ENCODE assay signal across 24 cellular contexts in the genomic region with DNA sequence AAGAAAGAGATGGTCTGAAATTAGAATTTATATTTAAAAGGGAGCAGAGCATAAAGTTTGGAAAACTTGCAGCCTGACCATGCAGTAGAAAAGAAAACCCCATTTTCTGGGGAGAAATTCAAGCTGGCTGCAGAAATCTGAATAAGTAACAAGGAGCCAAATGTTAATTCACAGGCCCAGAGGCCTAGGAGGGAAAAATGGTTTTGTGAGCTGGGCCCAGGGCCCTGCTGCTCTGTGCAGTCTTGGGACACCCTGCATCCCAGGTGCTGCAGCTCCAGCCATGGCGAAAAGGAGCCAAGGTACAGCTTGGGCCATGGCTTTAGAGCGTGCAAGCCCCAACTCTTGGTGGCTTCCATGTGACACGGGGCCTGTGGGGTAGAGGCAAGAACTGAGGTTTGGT. TPM values are rescaled to one million over a fixed set of nuclear protein-coding genes. Genes with fewer than 3 reads are reported as not detected.
DNase-seq lines count a peak whose midpoint lies in the region; ATAC-seq, FAIRE-seq and TF ChIP-seq lines count a peak whose summit lies in the region.
"Had no signal": no experiment of that assay in that cellular context is flagged by ENCODE, and none has a peak within 500 bp of the region (broad histone marks: within the 10 kb centered on the region; RNA-seq: fewer than 3 reads in every experiment).

No MANE protein-coding gene starts in this region.

- H3K9me3 Mint-ChIP-seq in endothelial cell (ENCODE audit: unreplicated experiment), result peaks cover 15% of the 10 kb centered on the region
- H3K9me3 Mint-ChIP-seq in activated CD8-positive, alpha-beta T cell treated with anti-CD3 and anti-CD28 coated beads, Interleukin-2, amount 10 ng/mL, durations not matched to agents 7 days and 5 days (ENCODE audit: insufficient read depth), result peaks cover 12% of the 10 kb centered on the region
- H3K9me3 Mint-ChIP-seq: CD8-positive, alpha-beta memory T cell had no signal

- TF ChIP-seq CTCF in A549 (IDR thresholded peaks at IDR 0.05), result no peak
- TF ChIP-seq CTCF in HEK293 (tag by site-specific recombination; IDR thresholded peaks at IDR 0.05), result no peak
- TF ChIP-seq CTCF in endothelial cell (IDR thresholded peaks at IDR 0.05; ENCODE audit: unreplicated experiment), result no peak

- H3K4me1 ChIP-seq in A549, result peaks cover 8% of the 10 kb centered on the region; the same call in 1 of the 3 replicates
- H3K4me1 ChIP-seq in HEK293 (ENCODE audit: control insufficient read depth, insufficient read depth, low read length), result no peaks in the 10 kb centered on the region
- H3K4me1 ChIP-seq: BE2C, BLaER1 had no signal

- POLR2A ChIA-PET in A549 (lab: Yijun Ruan, JAX), result no interaction called here
- POLR2A ChIA-PET in HEK293 (lab: Yijun Ruan, JAX), result interaction anchor here (0.6 kb wide), 1 partner anchor 13 kb away, joined by 3 read pairs; no protein-coding TSS in a partner anchor
- POLR2A ChIA-PET in activated CD8-positive, alpha-beta T cell treated with anti-CD3 and anti-CD28 coated beads, Interleukin-2, amount 10 ng/mL, durations not matched to agents 7 days and 5 days (lab: Charles Lee), result no interaction called here

- no peak overlapping the region for H3K27ac ChIP-seq in A549
- H3K27ac ChIP-seq in HEK293 (ENCODE audit: extremely low read depth, low read depth, low read length), result no peak overlapping the region
- H3K27ac ChIP-seq: 22Rv1, BLaER1 had no signal

- CTCF ChIA-PET in A549 (lab: Yijun Ruan, JAX), result interaction anchor here (0.6 kb wide), 1 partner anchor 401 kb away, joined by 4 read pairs; no protein-coding TSS in a partner anchor
- CTCF ChIA-PET in HEK293 (lab: Yijun Ruan, JAX), result no interaction called here
- CTCF ChIA-PET in activated CD8-positive, alpha-beta T cell treated with anti-CD3 and anti-CD28 coated beads, Interleukin-2, amount 10 ng/mL, durations not matched to agents 7 days and 5 days (lab: Charles Lee), result interaction anchor here (1.1 kb wide), 1 partner anchor 21 kb away, joined by 3 read pairs; no protein-coding TSS in a partner anchor

- WGBS in A549 (ENCODE audit: missing lambda C conversion rate), result 95% methylated on average over 3 of the region's 3 CpGs

- no peak overlapping the region for H3K27ac Mint-ChIP-seq in endothelial cell (ENCODE audit: unreplicated experiment)
- H3K27ac Mint-ChIP-seq in activated CD8-positive, alpha-beta T cell treated with anti-CD3 and anti-CD28 coated beads, Interleukin-2, amount 10 ng/mL, durations not matched to agents 7 days and 5 days, result no peak overlapping the region

- TF ChIP-seq RAD21 in A549 (conservative IDR thresholded peaks at IDR 0.05 in 1 of 2, IDR thresholded peaks at IDR 0.05 in 1 of 2), result no peak

- TF ChIP-seq EP300 in A549 (IDR thresholded peaks at IDR 0.05), result no peak

- peaks cover 55 to 73% of the 10 kb centered on the region in 2 experiments for H3K36me3 ChIP-seq in HEK293 (ENCODE audit: control insufficient read depth in 2 of 2, insufficient read depth in 1 of 2, low read length in 2 of 2)

- DNase-seq in A549 (ENCODE audit: low read depth in 1 of 2, low spot score in 1 of 2) (no peak), endothelial cell (ENCODE audit: low spot score) (no peak), GM03348 (ENCODE audit: low spot score) (no peak), SW 1271 (lab: John Stamatoyannopoulos, UW) (no peak)
- no peak for DNase-seq in activated CD8-positive, alpha-beta T cell treated with anti-CD3 and anti-CD28 coated beads, Interleukin-2, amount 10 ng/mL, durations not matched to agents 7 days and 5 days
- DNase-seq: ACHN; BE2C; C1 segment of cervical spinal cord; CD4-positive, alpha-beta memory T cell; CD8-positive, alpha-beta memory T cell; COR-L47; DMS 273 treated with DMSO at 0.1 percent for 48 hours; DMS153; DMS53; DMS79; DND-41; EL; GDM1 had no signal

- no peak overlapping the region for H3K4me2 ChIP-seq in A549
- H3K4me2 ChIP-seq: BLaER1 had no signal

- FAIRE-seq in A549 (lab: Jason Lieb, UNC), result no peak
- FAIRE-seq: GM12891, GM19239 had no signal

- TF ChIP-seq POLR2A in A549 (IDR thresholded peaks at IDR 0.05; ENCODE audit: low read length), result no peak

- no peaks in the 10 kb centered on the region for H3K27me3 Mint-ChIP-seq in endothelial cell (ENCODE audit: unreplicated experiment)
- no peaks in the 10 kb centered on the region for H3K27me3 Mint-ChIP-seq in activated CD8-positive, alpha-beta T cell treated with anti-CD3 and anti-CD28 coated beads, Interleukin-2, amount 10 ng/mL, durations not matched to agents 7 days and 5 days (ENCODE audit: low read depth)
- H3K27me3 Mint-ChIP-seq: CD4-positive, alpha-beta memory T cell; CD8-positive, alpha-beta memory T cell had no signal

- peak overlapping the region; percentile 37 for H3K4me3 Mint-ChIP-seq in endothelial cell (ENCODE audit: unreplicated experiment)
- no peak overlapping the region for H3K4me3 Mint-ChIP-seq in activated CD8-positive, alpha-beta T cell treated with anti-CD3 and anti-CD28 coated beads, Interleukin-2, amount 10 ng/mL, durations not matched to agents 7 days and 5 days
- H3K4me3 Mint-ChIP-seq: CD14-positive monocyte; CD4-positive, alpha-beta memory T cell; CD8-positive, alpha-beta memory T cell had no signal

- no peaks in the 10 kb centered on the region for H3K4me1 Mint-ChIP-seq in endothelial cell (ENCODE audit: unreplicated experiment)
- H3K4me1 Mint-ChIP-seq in activated CD8-positive, alpha-beta T cell treated with anti-CD3 and anti-CD28 coated beads, Interleukin-2, amount 10 ng/mL, durations not matched to agents 7 days and 5 days (ENCODE audit: low read depth), result peaks cover 4% of the 10 kb centered on the region
- H3K4me1 Mint-ChIP-seq: CD14-positive monocyte had no signal

- peaks cover 60% of the 10 kb centered on the region for H3K36me3 Mint-ChIP-seq in endothelial cell (ENCODE audit: low read depth, unreplicated experiment)
- H3K36me3 Mint-ChIP-seq in activated CD8-positive, alpha-beta T cell treated with anti-CD3 and anti-CD28 coated beads, Interleukin-2, amount 10 ng/mL, durations not matched to agents 7 days and 5 days (ENCODE audit: low read depth), result peaks cover 71% of the 10 kb centered on the region

- ATAC-seq in A549, result no peak
- ATAC-seq in activated CD8-positive, alpha-beta T cell treated with anti-CD3 and anti-CD28 coated beads, Interleukin-2, amount 10 ng/mL, durations not matched to agents 7 days and 5 days, result no peak

- H3K4me3 ChIP-seq in A549, result no peak overlapping the region
- no peak overlapping the region for H3K4me3 ChIP-seq in HEK293 (ENCODE audit: low read depth, low read length)
- H3K4me3 ChIP-seq: BLaER1 had no signal

- H3K9me3 ChIP-seq in A549, result peaks cover 12% of the 10 kb centered on the region
- no peaks in the 10 kb centered on the region; the same call in 1 of the 2 replicates for H3K9me3 ChIP-seq in HEK293 (ENCODE audit: control insufficient read depth, insufficient read depth, low read depth, low read length)
- H3K9me3 ChIP-seq: BE2C had no signal

TF ChIP-seq in A549, 52 proteins besides CTCF, POLR2A, EP300 and RAD21:
- TF ChIP-seq KDM5A (IDR thresholded peaks at IDR 0.05) (no peak), ZFP36 (IDR thresholded peaks at IDR 0.05; ENCODE audit: borderline replicate concordance, partially characterized antibody) (peak; percentile 88), CBX8 (IDR thresholded peaks at IDR 0.05) (no peak)
- TF ChIP-seq, protein P1, sequence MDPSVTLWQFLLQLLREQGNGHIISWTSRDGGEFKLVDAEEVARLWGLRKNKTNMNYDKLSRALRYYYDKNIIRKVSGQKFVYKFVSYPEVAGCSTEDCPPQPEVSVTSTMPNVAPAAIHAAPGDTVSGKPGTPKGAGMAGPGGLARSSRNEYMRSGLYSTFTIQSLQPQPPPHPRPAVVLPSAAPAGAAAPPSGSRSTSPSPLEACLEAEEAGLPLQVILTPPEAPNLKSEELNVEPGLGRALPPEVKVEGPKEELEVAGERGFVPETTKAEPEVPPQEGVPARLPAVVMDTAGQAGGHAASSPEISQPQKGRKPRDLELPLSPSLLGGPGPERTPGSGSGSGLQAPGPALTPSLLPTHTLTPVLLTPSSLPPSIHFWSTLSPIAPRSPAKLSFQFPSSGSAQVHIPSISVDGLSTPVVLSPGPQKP (IDR thresholded peaks at IDR 0.05; ENCODE audit: low read depth, low read length), result no peak

TF ChIP-seq in HEK293, 187 proteins besides CTCF, POLR2A, EP300 and RAD21 (continues in another document):
- TF ChIP-seq ZNF585B (tag by site-specific recombination; IDR thresholded peaks at IDR 0.05) (peak; percentile 97), ZBTB48 (tag by site-specific recombination; IDR thresholded peaks at IDR 0.05) (no peak), ZNF658 (tag by site-specific recombination; IDR thresholded peaks at IDR 0.05) (no peak), ZNF248 (tag by site-specific recombination; IDR thresholded peaks at IDR 0.05) (no peak)

RNA-seq across cellular contexts. Expression of a gene that starts 41.3 kb away (rescaled TPM):
- 49.9 and 88.5 TPM in 2 replicates for polyA plus RNA-seq in A549 (2011; rRNA removed)
- polyA plus RNA-seq in A549 (2012; cell fraction: cytosol; rRNA removed), result 12.9 and 14.0 TPM in 2 replicates
- polyA plus RNA-seq in A549 (2012; cell fraction: nucleus; rRNA removed), result 5.4 and 6.2 TPM in 2 replicates
- polyA plus RNA-seq in A549 (2017; fragmentation: RNase III; extraction: RNeasy Plus Mini Kit Qiagen cat#74134 plus additional on column Dnase treatment), result 58.2 to 64.6 TPM (median 58.4 TPM) in 3 replicates
- 8.7 and 9.5 TPM in 2 replicates for polyA minus RNA-seq in A549 (2011; rRNA and poly(A)+ RNA removed)
- total RNA-seq in endothelial cell (ENCODE audit: unreplicated experiment), result 14.4 TPM
- total RNA-seq in activated CD8-positive, alpha-beta T cell treated with anti-CD3 and anti-CD28 coated beads, Interleukin-2, amount 10 ng/mL, durations not matched to agents 7 days and 5 days, result 10 to 100 TPM; 15.3 to 17.6 TPM

RNA-seq across cellular contexts. Expression of a gene that starts 56.6 kb away (rescaled TPM):
- polyA plus RNA-seq in A549 (2011; rRNA removed) (57.9 and 70.9 TPM in 2 replicates), A549 (2017; fragmentation: RNase III; extraction: RNeasy Plus Mini Kit Qiagen cat#74134 plus additional on column Dnase treatment) (33.5 to 35.3 TPM (median 34.6 TPM) in 3 replicates)
- polyA plus RNA-seq in A549 (2012; cell fraction: cytosol; rRNA removed), result 14.2 and 14.3 TPM in 2 replicates
- polyA plus RNA-seq in A549 (2012; cell fraction: nucleus; rRNA removed), result 10.0 and 15.0 TPM in 2 replicates
- polyA minus RNA-seq in A549 (2011; rRNA and poly(A)+ RNA removed), result 22.6 and 23.8 TPM in 2 replicates
- total RNA-seq in endothelial cell (ENCODE audit: unreplicated experiment), result 33.0 TPM
- 10 to 100 TPM; 67.6 to 68.2 TPM for total RNA-seq in activated CD8-positive, alpha-beta T cell treated with anti-CD3 and anti-CD28 coated beads, Interleukin-2, amount 10 ng/mL, durations not matched to agents 7 days and 5 days
